In the genomic region with DNA sequence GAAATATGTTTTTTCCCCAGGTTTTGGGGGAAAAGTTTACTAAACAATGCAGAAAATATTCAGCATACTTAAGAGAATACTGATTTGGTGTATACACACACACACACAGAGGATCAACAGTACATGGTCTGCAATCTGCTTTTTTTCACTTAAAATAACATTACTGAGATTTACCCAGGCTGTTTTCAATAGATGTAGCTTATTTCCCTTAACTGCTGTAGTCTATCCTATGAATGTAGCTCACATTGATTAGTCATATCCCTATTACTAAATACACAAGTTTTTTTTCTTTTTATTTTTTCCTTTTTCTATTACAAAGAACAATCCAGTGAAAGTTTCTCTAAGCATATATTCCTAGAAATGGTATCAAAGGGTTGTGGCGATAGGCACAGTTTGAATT, we compare ENCODE assay signal across 18 cellular contexts.
"Had no signal": no experiment of that assay in that cellular context is flagged by ENCODE, and none has a peak within 500 bp of the region (broad histone marks: within the 10 kb centered on the region; RNA-seq: fewer than 3 reads in every experiment).

No MANE protein-coding gene starts in this region.

- H3K4me3 ChIP-seq: hepatocyte, lower lobe of right lung, tibial artery had no signal

- FAIRE-seq: colon had no signal

- H3K27me3 ChIP-seq: brain microvascular endothelial cell, hepatocyte, tibial artery had no signal

- H3K36me3 ChIP-seq: brain microvascular endothelial cell, lower lobe of right lung, tibial artery had no signal

- H3K4me1 ChIP-seq: lower lobe of right lung, tibial artery had no signal

- H2AFZ ChIP-seq: hepatocyte had no signal

- H3K4me2 ChIP-seq: hepatocyte had no signal

- H3K79me2 ChIP-seq: hepatocyte had no signal

- H3K27ac ChIP-seq: brain microvascular endothelial cell, hepatocyte, lower lobe of right lung, tibial artery had no signal

- DNase-seq: activated CD4-positive, alpha-beta T cell treated with anti-CD3 and anti-CD28 coated beads for 36 hours; activated CD4-positive, alpha-beta T cell treated with anti-CD3 and anti-CD28 coated beads, Interleukin-2, amount 50 U/mL, for 48 hours; activated naive CD4-positive, alpha-beta T cell treated with Interleukin-2 at 50 U/mL for 16 hours; activated naive CD8-positive, alpha-beta T cell treated with anti-CD3 and anti-CD28 coated beads, Interleukin-2, amount 10 ng/mL, durations not matched to agents 7 days and 5 days; activated T-cell treated with anti-CD3 and anti-CD28 coated beads for 4 hours; anterior cingulate cortex; brain microvascular endothelial cell; central memory CD4-positive, alpha-beta T cell; erythroblast; left cardiac atrium; lower lobe of right lung; nucleus accumbens; stimulated activated CD4-positive, alpha-beta T cell treated with anti-CD3 and anti-CD28 coated beads, Interleukin-2, amount 100 ng/mL, for 24 hours; stimulated activated naive CD4-positive, alpha-beta T cell treated with Interleukin-2 at 50 U/mL for 16 hours; substantia nigra; tibial artery had no signal

- ATAC-seq: activated CD4-positive, alpha-beta T cell treated with anti-CD3 and anti-CD28 coated beads for 36 hours; left cardiac atrium; lower lobe of right lung had no signal

- H3K9me3 ChIP-seq: lower lobe of right lung, tibial artery had no signal
